ENCODE assay signal across 20 cellular contexts in genomic region chr9:89640391-89640790, GRCh38. TPM values are rescaled to one million over a fixed set of nuclear protein-coding genes. Genes with fewer than 3 reads are reported as not detected.
DNase-seq lines count a peak whose midpoint lies in the region; ATAC-seq, FAIRE-seq and TF ChIP-seq lines count a peak whose summit lies in the region.
"Had no signal": no experiment of that assay in that cellular context is flagged by ENCODE, and none has a peak within 500 bp of the region (broad histone marks: within the 10 kb centered on the region; RNA-seq: fewer than 3 reads in every experiment).

No MANE protein-coding gene starts in this region.

- H3K9me3 ChIP-seq in kidney (ENCODE audit: control insufficient read depth in 1 of 2, low read length in 2 of 2) (no peaks in the 10 kb centered on the region), gastrocnemius medialis (no peaks in the 10 kb centered on the region)

- no peak overlapping the region for H3K4me3 ChIP-seq in kidney (ENCODE audit: low read length in 2 of 2)
- peak overlapping the region; percentile 47 to 58 (median 48) for H3K4me3 ChIP-seq in gastrocnemius medialis
- H3K4me3 ChIP-seq: lung had no signal

- peak overlapping the region in 1 of 2 donors; percentile 75 for H3K4me3 Mint-ChIP-seq in CD14-positive monocyte
- H3K4me3 Mint-ChIP-seq in activated CD4-positive, alpha-beta T cell treated with anti-CD3 and anti-CD28 coated beads, Interleukin-2, amount 10 ng/mL, durations not matched to agents 7 days and 5 days, result no peak overlapping the region
- H3K4me3 Mint-ChIP-seq: H9 had no signal

- no peak for TF ChIP-seq POLR2A in gastrocnemius medialis (IDR thresholded peaks at IDR 0.05)

- ATAC-seq in gastrocnemius medialis, result no peak
- ATAC-seq in GM21529 (IDR thresholded peaks at IDR 0.05; ENCODE audit: unreplicated experiment), result no peak

- POLR2A ChIA-PET in activated CD4-positive, alpha-beta T cell treated with anti-CD3 and anti-CD28 coated beads, Interleukin-2, amount 10 ng/mL, durations not matched to agents 7 days and 5 days (lab: Charles Lee), result no interaction called here

- CTCF ChIA-PET in activated CD4-positive, alpha-beta T cell treated with anti-CD3 and anti-CD28 coated beads, Interleukin-2, amount 10 ng/mL, durations not matched to agents 7 days and 5 days (lab: Charles Lee), result no interaction called here

- H3K36me3 ChIP-seq in kidney (ENCODE audit: control insufficient read depth in 1 of 2, insufficient read depth in 2 of 2, low read length in 2 of 2) (no peaks in the 10 kb centered on the region), gastrocnemius medialis (no peaks in the 10 kb centered on the region)

- H3K4me1 ChIP-seq in kidney (ENCODE audit: control insufficient read depth in 1 of 2, insufficient read depth in 1 of 2, low read depth in 1 of 2, low read length in 2 of 2) (peaks cover 0 to 9% of the 10 kb centered on the region in 2 donors), gastrocnemius medialis (peaks cover 47 to 53% of the 10 kb centered on the region in 2 donors)

- H3K27me3 ChIP-seq in gastrocnemius medialis, result no peaks in the 10 kb centered on the region

- H3K4me1 Mint-ChIP-seq in CD14-positive monocyte, result peaks cover 15% of the 10 kb centered on the region
- no peaks in the 10 kb centered on the region for H3K4me1 Mint-ChIP-seq in activated CD4-positive, alpha-beta T cell treated with anti-CD3 and anti-CD28 coated beads, Interleukin-2, amount 10 ng/mL, durations not matched to agents 7 days and 5 days

- no peak for TF ChIP-seq CTCF in CD14-positive monocyte (IDR thresholded peaks at IDR 0.05)
- no peak for TF ChIP-seq CTCF in kidney (IDR thresholded peaks at IDR 0.05; ENCODE audit: borderline replicate concordance, extremely low read depth, insufficient read depth)
- no peak for TF ChIP-seq CTCF in gastrocnemius medialis (IDR thresholded peaks at IDR 0.05 in 4 of 5, conservative IDR thresholded peaks at IDR 0.05 in 1 of 5)

- no peak for FAIRE-seq in kidney (lab: Jason Lieb, UNC)
- FAIRE-seq: GM12891, urothelium cell line had no signal

- H3K9ac ChIP-seq in kidney (ENCODE audit: low read length in 2 of 2), result no peak overlapping the region

- H3K27ac ChIP-seq in cingulate gyrus (ENCODE audit: low read depth, low read length) (peak overlapping the region; percentile 67), kidney (ENCODE audit: low read depth in 2 of 2, low read length in 2 of 2) (no peak overlapping the region), gastrocnemius medialis (peak overlapping the region; percentile 85 to 93 (median 90))

- H3K27me3 Mint-ChIP-seq in CD14-positive monocyte (ENCODE audit: low read depth in 3 of 3), result peaks cover 0 to 3% (median 2%) of the 10 kb centered on the region in 3 donors
- H3K27me3 Mint-ChIP-seq in activated CD4-positive, alpha-beta T cell treated with anti-CD3 and anti-CD28 coated beads, Interleukin-2, amount 10 ng/mL, durations not matched to agents 7 days and 5 days, result peaks cover 9% of the 10 kb centered on the region

- in situ Hi-C loops in gastrocnemius medialis (cut with MboI; ENCODE audit: low sequenced_read_pairs in 4 of 4), result no loop called here

- H3K9me3 Mint-ChIP-seq in CD14-positive monocyte, result peaks cover 0 to 7% (median 0%) of the 10 kb centered on the region in 7 donors
- no peaks in the 10 kb centered on the region for H3K9me3 Mint-ChIP-seq in activated CD4-positive, alpha-beta T cell treated with anti-CD3 and anti-CD28 coated beads, Interleukin-2, amount 10 ng/mL, durations not matched to agents 7 days and 5 days
- H3K9me3 Mint-ChIP-seq: H9 had no signal

- H3K36me3 Mint-ChIP-seq in CD14-positive monocyte, result no peaks in the 10 kb centered on the region
- H3K36me3 Mint-ChIP-seq in activated CD4-positive, alpha-beta T cell treated with anti-CD3 and anti-CD28 coated beads, Interleukin-2, amount 10 ng/mL, durations not matched to agents 7 days and 5 days (ENCODE audit: low read depth), result no peaks in the 10 kb centered on the region

- intact Hi-C loops in CD14-positive monocyte (cut with micrococcal nuclease), result no loop called here
- intact Hi-C loops in kidney (cut with DNase I), result no loop called here
- intact Hi-C loops in gastrocnemius medialis (cut with DNase I; ENCODE audit: low total_unique reads), result no loop called here

- H3K27ac Mint-ChIP-seq in CD14-positive monocyte, result peak overlapping the region in 6 of 7 donors; percentile 19 to 73 (median 58)
- H3K27ac Mint-ChIP-seq in activated CD4-positive, alpha-beta T cell treated with anti-CD3 and anti-CD28 coated beads, Interleukin-2, amount 10 ng/mL, durations not matched to agents 7 days and 5 days, result no peak overlapping the region
- H3K27ac Mint-ChIP-seq: H9 had no signal

- DNase-seq in CD14-positive monocyte (ENCODE audit: low spot score) (peak; percentile 59), kidney (peak; percentile 41), gastrocnemius medialis (no peak), AML-193 (lab: John Stamatoyannopoulos, UW) (no peak), NCI-H2196 treated with DMSO at 0.1 percent for 48 hours (lab: John Stamatoyannopoulos, UW; ENCODE audit: unreplicated experiment) (no peak)
- DNase-seq in activated CD4-positive, alpha-beta T cell treated with anti-CD3 and anti-CD28 coated beads, Interleukin-2, amount 10 ng/mL, durations not matched to agents 7 days and 5 days, result no peak
- DNase-seq: activated CD4-positive, alpha-beta T cell treated with anti-CD3 and anti-CD28 coated beads for 48 hours; activated naive CD4-positive, alpha-beta T cell treated with anti-CD3 and anti-CD28 coated beads, Interleukin-2, amount 50 U/mL, for 16 hours; Calu3; effector CD8-positive, alpha-beta T cell; H9; NCI-H1105; NCI-H2227 treated with DMSO at 0.1 percent for 48 hours; SHP77 treated with DMSO at 0.1 percent for 48 hours had no signal

RNA-seq across cellular contexts. Expression of gene GADD45G, which starts 35.6 kb away (rescaled TPM):
- polyA plus RNA-seq in CD14-positive monocyte, result 1 to 10 TPM; 1.1 to 1.3 TPM
- total RNA-seq in kidney, result 7.3 TPM
- 48.4 TPM for polyA plus RNA-seq in kidney (ENCODE audit: insufficient read depth, low read depth, low replicate concordance)
- 100 to 1,000 TPM in 3 of 4 donors, 10 to 100 TPM in 1; 84.6 to 154 (median 117) TPM for total RNA-seq in gastrocnemius medialis
- total RNA-seq in activated CD4-positive, alpha-beta T cell treated with anti-CD3 and anti-CD28 coated beads, Interleukin-2, amount 10 ng/mL, durations not matched to agents 7 days and 5 days, result 1 to 10 TPM; 5.2 to 6.2 TPM
- total RNA-seq: G401 had no signal

Comparison
In these comparisons a context has a peak if more than half of its experiments do, and no peak if none do; other contexts are left out.
1. DNase-seq: peak in CD14-positive monocyte (single experiment) and kidney (single experiment); none in gastrocnemius medialis (0 of 2), AML-193 (0 of 2), NCI-H2196 treated with DMSO at 0.1 percent for 48 hours (single experiment) and activated CD4-positive, alpha-beta T cell treated with anti-CD3 and anti-CD28 coated beads, Interleukin-2, amount 10 ng/mL, durations not matched to agents 7 days and 5 days (single experiment).
2. H3K27ac ChIP-seq: peak in cingulate gyrus (single experiment) and gastrocnemius medialis (4 of 4); none in kidney (0 of 2).
3. H3K4me3 ChIP-seq: peak in gastrocnemius medialis (4 of 4); none in kidney (0 of 2).
4. RNA of gene GADD45G, which starts 35.6 kb away (total RNA-seq): 84.6 to 154 TPM in gastrocnemius medialis; 7.3 TPM in kidney (single experiment) and 5.2 to 6.2 TPM in activated CD4-positive, alpha-beta T cell treated with anti-CD3 and anti-CD28 coated beads, Interleukin-2, amount 10 ng/mL, durations not matched to agents 7 days and 5 days; every median in the first group is over 10 times any median in the second.